Comparison of ENCODE assay signal across 8 cellular contexts in genomic region chr7:74606101-74606908, GRCh38. TPM values are rescaled to one million over a fixed set of nuclear protein-coding genes. Genes with fewer than 3 reads are reported as not detected.
DNase-seq lines count a peak whose midpoint lies in the region; ATAC-seq, FAIRE-seq and TF ChIP-seq lines count a peak whose summit lies in the region.

No MANE protein-coding gene starts in this region.

- peak overlapping the region; percentile 16 to 57; a peak in 3 of 4 replicates for H3K4me3 ChIP-seq in DND-41 (ENCODE audit: low read depth in 1 of 2, low read length in 2 of 2)
- peak overlapping the region; percentile 38 for H3K4me3 ChIP-seq in brain microvascular endothelial cell (ENCODE audit: low read depth, low read length)
- H3K4me3 ChIP-seq in MG63, result no peak overlapping the region

- H3K4me1 ChIP-seq in DND-41 (ENCODE audit: insufficient read depth, low read length), result peaks cover 24% of the 10 kb centered on the region

- DNase-seq in DND-41 (peak; percentile 70), T-helper 1 cell (peak in 4 of 5 donors; percentile 15 to 24 (median 20)), brain microvascular endothelial cell (no peak), iPS-NIHi7 (ENCODE audit: extremely low spot score) (peak; percentile 75), MG63 (no peak), HTR-8/SVneo (ENCODE audit: insufficient read length, low spot score) (no peak)
- DNase-seq in stimulated activated CD4-positive, alpha-beta T cell treated with anti-CD3 and anti-CD28 coated beads, Interleukin-2, amount 100 ng/mL, for 24 hours, result peak; percentile 50 to 65

- H3K36me3 ChIP-seq in DND-41 (ENCODE audit: insufficient read depth, low read length) (no peaks in the 10 kb centered on the region), brain microvascular endothelial cell (replicated peaks) (no peaks in the 10 kb centered on the region), MG63 (no peaks in the 10 kb centered on the region)

- no peaks in the 10 kb centered on the region for H3K79me2 ChIP-seq in DND-41 (ENCODE audit: insufficient read depth, low read length)

- no peaks in the 10 kb centered on the region for H4K20me1 ChIP-seq in DND-41 (ENCODE audit: insufficient read depth, low read length)

- peak; percentile 15 for TF ChIP-seq CTCF in DND-41 (IDR thresholded peaks at IDR 0.05; ENCODE audit: borderline replicate concordance, extremely low read depth, low read length, poor library complexity, severe bottlenecking)
- TF ChIP-seq CTCF in brain microvascular endothelial cell (IDR thresholded peaks at IDR 0.05; ENCODE audit: low read depth, low read length, missing control alignments), result no peak

- H3K27me3 ChIP-seq in DND-41 (ENCODE audit: insufficient read depth, low read length, poor library complexity), result no peaks in the 10 kb centered on the region
- H3K27me3 ChIP-seq in brain microvascular endothelial cell (replicated peaks), result no peaks in the 10 kb centered on the region
- H3K27me3 ChIP-seq in MG63, result no peaks in the 10 kb centered on the region

- H3K27ac ChIP-seq in DND-41 (ENCODE audit: low read length), result peak overlapping the region; percentile 55
- no peak overlapping the region for H3K27ac ChIP-seq in brain microvascular endothelial cell

- in situ Hi-C loops in brain microvascular endothelial cell (cut with HindIII; ENCODE audit: low pct_ligation_motif_present, low sequenced_read_pairs), result no loop called here

- FAIRE-seq in HTR-8/SVneo (lab: Jason Lieb, UNC), result no peak

- ATAC-seq in DND-41 (ENCODE audit: insufficient read depth, low read depth) (peak; percentile 92), HG03280 (IDR thresholded peaks at IDR 0.05; ENCODE audit: unreplicated experiment) (peak; percentile 62)

- peak overlapping the region; percentile 43 for H3K9ac ChIP-seq in DND-41 (ENCODE audit: low read depth, low read length)

- H3K9me3 ChIP-seq in DND-41 (ENCODE audit: insufficient read depth, low read length, severe bottlenecking) (no peaks in the 10 kb centered on the region), MG63 (no peaks in the 10 kb centered on the region)

- H3K4me2 ChIP-seq in DND-41 (ENCODE audit: insufficient read depth, low read length), result peak overlapping the region; percentile 77

- H2AFZ ChIP-seq in DND-41 (ENCODE audit: low read depth, low read length), result peak overlapping the region; percentile 63

RNA-seq across cellular contexts. Expression of gene GTF2I, which starts 51.2 kb away (rescaled TPM):
- total RNA-seq in MG63 (2014; rRNA removed; shearing (Covaris generic); ENCODE audit: low replicate concordance), result 57.8 and 144 TPM in 2 replicates

Comparison
In these comparisons a context has a peak if more than half of its experiments do, and no peak if none do; other contexts are left out.
1. DNase-seq: peak in DND-41 (single experiment), T-helper 1 cell (4 of 5), iPS-NIHi7 (single experiment) and stimulated activated CD4-positive, alpha-beta T cell treated with anti-CD3 and anti-CD28 coated beads, Interleukin-2, amount 100 ng/mL, for 24 hours (2 of 2); none in brain microvascular endothelial cell (single experiment), MG63 (single experiment) and HTR-8/SVneo (single experiment).